ENCODE assay signal across 31 cellular contexts in genomic region chr17:6857904-6858303, GRCh38. TPM values are rescaled to one million over a fixed set of nuclear protein-coding genes. Genes with fewer than 3 reads are reported as not detected.
"Had no signal": no experiment of that assay in that cellular context is flagged by ENCODE, and none has a peak within 500 bp of the region (broad histone marks: within the 10 kb centered on the region; RNA-seq: fewer than 3 reads in every experiment).

No MANE protein-coding gene starts in this region.

- H3K4me1 ChIP-seq: heart right ventricle, psoas muscle, spleen, tibial nerve, upper lobe of left lung had no signal

- FAIRE-seq: endothelial cell of umbilical vein, urothelium cell line had no signal

- H3K9me3 ChIP-seq: esophagus squamous epithelium, heart right ventricle, ovary, psoas muscle, spleen, thoracic aorta, tibial nerve, upper lobe of left lung had no signal

- H3K36me3 ChIP-seq: esophagus squamous epithelium, heart right ventricle, ovary, spleen, thoracic aorta, tibial nerve, upper lobe of left lung had no signal

- DNase-seq: dermis blood vessel endothelial cell; effector memory CD4-positive, alpha-beta T cell; erythroblast; esophagus squamous epithelium; foreskin melanocyte; glutamatergic neuron; heart right ventricle; hippocampal formation; islet precursor cell; kidney glomerular epithelial cell; left colon; left ventricle myocardium superior; natural killer cell; occipital lobe; ovary; posterior cingulate gyrus; psoas muscle; right cardiac atrium; spleen; stimulated activated CD4-positive, alpha-beta T cell treated with anti-CD3 and anti-CD28 coated beads, Interleukin-4, amount 100 ng/mL, for 4 hours; upper lobe of left lung had no signal

- H3K27ac ChIP-seq: coronary artery, esophagus squamous epithelium, heart right ventricle, ovary, psoas muscle, skin epidermis, spleen, thoracic aorta, tibial nerve, upper lobe of left lung had no signal

- H3K27me3 ChIP-seq: ovary, upper lobe of left lung had no signal

- H3K4me3 ChIP-seq: coronary artery, esophagus squamous epithelium, heart right ventricle, lung, ovary, psoas muscle, skin epidermis, spleen, thoracic aorta, tibial nerve, upper lobe of left lung had no signal

- ATAC-seq: heart right ventricle; left colon; left ventricle myocardium superior; natural killer cell; psoas muscle; right cardiac atrium; stimulated activated memory B cell treated with anti-CD40 and anti-IgM and Interleukin-4, amounts not matched to agents 10 μg/mL and 1 μg/mL and 100 μg/mL, for 72 hours had no signal

RNA-seq across cellular contexts. Expression of gene TEKT1, which starts 26.4 kb away (rescaled TPM):
- total RNA-seq: dermis blood vessel endothelial cell, endothelial cell of umbilical vein, esophagus squamous epithelium, heart right ventricle, left colon, left ventricle myocardium superior, mononuclear cell, natural killer cell, psoas muscle, renal cortical epithelial cell, right cardiac atrium, spleen, thoracic aorta, tibial nerve had no signal
- polyA plus RNA-seq: endothelial cell of umbilical vein, heart right ventricle, psoas muscle, right cardiac atrium, spleen had no signal
